9 cellular contexts compared by ENCODE assay signal in the genomic region with DNA sequence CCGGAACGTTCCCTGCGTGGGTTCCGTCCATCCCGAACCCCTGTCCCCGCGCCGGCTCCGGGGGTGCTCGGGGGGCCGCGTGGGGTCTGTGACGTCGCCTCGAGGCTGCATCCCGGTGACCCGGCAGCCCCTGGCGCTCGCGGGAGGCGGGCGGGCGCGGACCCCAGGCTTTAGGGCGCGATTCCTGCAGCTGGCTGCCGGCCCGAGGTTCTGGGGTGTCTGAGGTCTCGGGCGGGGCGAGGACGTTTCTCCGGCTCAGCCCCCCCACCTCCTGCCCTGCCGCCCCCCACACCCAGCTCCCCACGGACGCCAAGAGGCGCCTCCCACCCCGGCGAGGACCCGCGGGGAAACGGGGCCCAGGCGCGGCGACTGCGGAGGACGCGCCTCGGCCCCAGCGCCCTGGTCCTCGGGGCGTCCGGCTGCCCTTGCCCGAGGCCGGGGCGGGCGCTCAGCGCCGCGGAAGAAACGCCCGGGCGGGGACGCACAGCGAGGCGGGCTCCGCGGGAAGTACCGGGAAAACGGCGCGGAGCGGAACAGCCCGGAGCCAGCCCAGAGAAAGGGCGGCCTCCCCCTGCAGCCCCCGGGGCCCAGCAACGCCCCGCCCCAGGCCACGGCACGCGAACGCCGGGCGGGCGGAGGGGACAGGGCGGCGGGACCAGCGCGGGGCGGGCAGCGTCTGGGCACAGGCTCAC. TPM values are rescaled to one million over a fixed set of nuclear protein-coding genes. Genes with fewer than 3 reads are reported as not detected.
DNase-seq lines count a peak whose midpoint lies in the region; ATAC-seq and TF ChIP-seq lines count a peak whose summit lies in the region.
"Had no signal": no experiment of that assay in that cellular context is flagged by ENCODE, and none has a peak within 500 bp of the region (broad histone marks: within the 10 kb centered on the region; RNA-seq: fewer than 3 reads in every experiment).

No MANE protein-coding gene starts in this region.

- POLR2A ChIA-PET in OCI-LY7 (lab: Charles Lee): interaction anchor here (0.7 kb wide), 1 partner anchor 241 kb away, joined by 4 read pairs; no protein-coding TSS in a partner anchor

- peak overlapping the region; percentile 76; the same call in 1 of the 2 replicates for H3K4me2 ChIP-seq in OCI-LY7 (ENCODE audit: low read length)
- peak overlapping the region; percentile 19 for H3K4me2 ChIP-seq in hepatocyte

- no TSS peak for BruUV-seq in OCI-LY7 (replicated peaks; lab: Mats Ljungman, UMichigan)

- WGBS in hepatocyte (ENCODE audit: low lambda C conversion rate, missing lambda C conversion rate): 58% methylated on average over 16 of the region's 91 CpGs

- peak; percentile 2 for ATAC-seq in stimulated activated memory B cell treated with anti-CD40 and anti-IgM and Interleukin-4, amounts not matched to agents 10 μg/mL and 1 μg/mL and 100 μg/mL, for 72 hours
- ATAC-seq in GM21786 (IDR thresholded peaks at IDR 0.05; ENCODE audit: unreplicated experiment): no peak

- H3K27ac Mint-ChIP-seq in stimulated activated memory B cell treated with anti-CD40 and anti-IgM and Interleukin-4, amounts not matched to agents 10 μg/mL and 1 μg/mL and 100 μg/mL, for 72 hours: no peak overlapping the region

- H3K9me3 Mint-ChIP-seq in stimulated activated memory B cell treated with anti-CD40 and anti-IgM and Interleukin-4, amounts not matched to agents 10 μg/mL and 1 μg/mL and 100 μg/mL, for 72 hours: peaks cover 1% of the 10 kb centered on the region

- H3K36me3 ChIP-seq in OCI-LY7 (ENCODE audit: insufficient read depth, low read length) (no peaks in the 10 kb centered on the region), hepatocyte (replicated peaks; ENCODE audit: insufficient read depth, low read depth) (no peaks in the 10 kb centered on the region)

- H3K9me3 ChIP-seq in OCI-LY7 (ENCODE audit: low read length): no peaks in the 10 kb centered on the region
- no peaks in the 10 kb centered on the region for H3K9me3 ChIP-seq in hepatocyte (ENCODE audit: low read depth)

- H3K4me3 ChIP-seq in OCI-LY7 (ENCODE audit: low read depth, low read length, poor library complexity, severe bottlenecking) (no peak overlapping the region), hepatocyte (no peak overlapping the region)

- CTCF ChIA-PET in OCI-LY7 (lab: Charles Lee; ENCODE audit: unreplicated experiment): no interaction called here

- H3K27me3 ChIP-seq in hepatocyte: peaks cover 25% of the 10 kb centered on the region

- H2AFZ ChIP-seq in OCI-LY7 (ENCODE audit: low read length) (no peak overlapping the region), hepatocyte (no peak overlapping the region)

- H3K27me3 Mint-ChIP-seq in stimulated activated memory B cell treated with anti-CD40 and anti-IgM and Interleukin-4, amounts not matched to agents 10 μg/mL and 1 μg/mL and 100 μg/mL, for 72 hours: peaks cover 13% of the 10 kb centered on the region

- peaks cover 33% of the 10 kb centered on the region for H3K4me1 Mint-ChIP-seq in stimulated activated memory B cell treated with anti-CD40 and anti-IgM and Interleukin-4, amounts not matched to agents 10 μg/mL and 1 μg/mL and 100 μg/mL, for 72 hours

- H3K36me3 Mint-ChIP-seq in stimulated activated memory B cell treated with anti-CD40 and anti-IgM and Interleukin-4, amounts not matched to agents 10 μg/mL and 1 μg/mL and 100 μg/mL, for 72 hours: no peaks in the 10 kb centered on the region

- peaks cover 44% of the 10 kb centered on the region for H3K4me1 ChIP-seq in OCI-LY7 (ENCODE audit: insufficient read depth, low read length, poor library complexity, severe bottlenecking)
- peaks cover 4% of the 10 kb centered on the region for H3K4me1 ChIP-seq in hepatocyte (ENCODE audit: insufficient read depth)

- H4K20me1 ChIP-seq in OCI-LY7 (ENCODE audit: insufficient read depth, low read length): no peaks in the 10 kb centered on the region
- no peaks in the 10 kb centered on the region for H4K20me1 ChIP-seq in hepatocyte (ENCODE audit: insufficient read depth, poor library complexity, severe bottlenecking)

- TF ChIP-seq CTCF in OCI-LY7 (conservative IDR thresholded peaks at IDR 0.05; ENCODE audit: low read length) (no peak), hepatocyte (IDR thresholded peaks at IDR 0.05; ENCODE audit: poor library complexity) (no peak)

- peak; percentile 46 for DNase-seq in NCI-H345 (lab: John Stamatoyannopoulos, UW)
- DNase-seq in NCI-H345 treated with DMSO at 0.1 percent for 48 hours (lab: John Stamatoyannopoulos, UW; ENCODE audit: unreplicated experiment): no peak
- DNase-seq in OCI-LY7 (ENCODE audit: low spot score): no peak
- DNase-seq in hepatocyte (ENCODE audit: low spot score): peak; percentile 35
- DNase-seq in iPS-NIHi7 (ENCODE audit: extremely low spot score): no peak
- DNase-seq in putamen (ENCODE audit: low spot score): no peak
- DNase-seq: retina had no signal

- H3K79me2 ChIP-seq in OCI-LY7 (ENCODE audit: insufficient read depth, low read depth, low read length): no peaks in the 10 kb centered on the region
- peaks cover 3% of the 10 kb centered on the region for H3K79me2 ChIP-seq in hepatocyte

- H3K9me2 ChIP-seq in OCI-LY7 (ENCODE audit: insufficient read depth, low read length) (no peaks in the 10 kb centered on the region), hepatocyte (replicated peaks; ENCODE audit: insufficient read depth) (no peaks in the 10 kb centered on the region)

- H3K27ac ChIP-seq in OCI-LY7 (ENCODE audit: low read depth, low read length, poor library complexity, severe bottlenecking): no peak overlapping the region
- no peak overlapping the region for H3K27ac ChIP-seq in hepatocyte

- intact Hi-C loops in OCI-LY7 (cut with micrococcal nuclease; ENCODE audit: unreplicated experiment): loop anchor here (2.0 to 5.0 kb wide), 4 partner anchors 51 to 1305 kb away; partner anchors contain the start of gene CFAP410

- H3K4me3 Mint-ChIP-seq in stimulated activated memory B cell treated with anti-CD40 and anti-IgM and Interleukin-4, amounts not matched to agents 10 μg/mL and 1 μg/mL and 100 μg/mL, for 72 hours: no peak overlapping the region

RNA-seq across cellular contexts. Expression of gene PCBP3, which starts 1.3 kb away (rescaled TPM):
- total RNA-seq in OCI-LY7 (2014; rRNA removed; shearing (Covaris generic)): 0.39 TPM in 1 of 2 replicates, not detected in the other
- 0.61 and 1.0 TPM in 2 replicates for total RNA-seq in OCI-LY7 (2022)
- 3.1 and 5.5 TPM in 2 replicates for total RNA-seq in hepatocyte
- 7.2 and 8.8 TPM in 2 replicates for polyA plus RNA-seq in hepatocyte

Comparison
In these comparisons a context has a peak if more than half of its experiments do, and no peak if none do; other contexts are left out.
1. DNase-seq: peak in NCI-H345 (single experiment) and hepatocyte (single experiment); none in NCI-H345 treated with DMSO at 0.1 percent for 48 hours (single experiment), OCI-LY7 (single experiment), iPS-NIHi7 (single experiment) and putamen (single experiment).